In the genomic region with DNA sequence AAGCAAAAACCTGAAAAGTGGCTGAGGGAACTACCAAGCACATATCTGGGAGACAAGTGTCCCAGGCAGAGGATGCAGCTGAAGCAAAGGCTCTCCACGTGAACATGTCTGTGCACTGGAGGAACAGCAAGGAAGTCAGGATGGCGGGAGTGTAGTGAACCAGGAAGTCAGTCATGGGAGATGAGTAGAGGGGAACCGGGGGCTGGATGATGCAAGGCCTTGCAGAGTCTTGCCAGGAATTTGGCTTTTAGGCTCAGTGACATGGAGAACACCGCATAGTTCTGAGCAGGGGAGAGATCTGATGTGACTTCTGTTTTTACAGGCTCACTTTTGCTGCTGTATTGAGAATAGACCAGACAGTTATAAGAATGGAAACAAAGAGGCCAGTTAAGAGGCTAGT, we compare ENCODE assay signal across 1 cellular context.
A peak's percentile ranks its signal among the peaks of the same experiment; 100 is the strongest.
TF ChIP-seq lines count a peak whose summit lies in the region.

No MANE protein-coding gene starts in this region.

TF ChIP-seq in HepG2, 621 proteins besides CTCF, POLR2A, EP300 and RAD21:
- peak; percentile 23; the same call in 1 of the 2 replicates for TF ChIP-seq GABPB1 (CRISPR knock-in tag; IDR thresholded peaks at IDR 0.05)
- TF ChIP-seq, protein P1, sequence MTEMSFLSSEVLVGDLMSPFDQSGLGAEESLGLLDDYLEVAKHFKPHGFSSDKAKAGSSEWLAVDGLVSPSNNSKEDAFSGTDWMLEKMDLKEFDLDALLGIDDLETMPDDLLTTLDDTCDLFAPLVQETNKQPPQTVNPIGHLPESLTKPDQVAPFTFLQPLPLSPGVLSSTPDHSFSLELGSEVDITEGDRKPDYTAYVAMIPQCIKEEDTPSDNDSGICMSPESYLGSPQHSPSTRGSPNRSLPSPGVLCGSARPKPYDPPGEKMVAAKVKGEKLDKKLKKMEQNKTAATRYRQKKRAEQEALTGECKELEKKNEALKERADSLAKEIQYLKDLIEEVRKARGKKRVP (CRISPR knock-in tag; IDR thresholded peaks at IDR 0.05) = peak in 1 of 2 experiments; percentile 47; a peak in 1 of 4 replicates
- no peak for TF ChIP-seq ZNF263 (CRISPR knock-in tag; IDR thresholded peaks at IDR 0.05)
- 0 out of 2 replicates have a peak, but pooled peaks have one; percentile 6 for TF ChIP-seq CEBPG (CRISPR knock-in tag; IDR thresholded peaks at IDR 0.05)
